12 cellular contexts compared by ENCODE assay signal in genomic region chr1:3351300-3352083, GRCh38.
DNase-seq lines count a peak whose midpoint lies in the region; ATAC-seq and TF ChIP-seq lines count a peak whose summit lies in the region.
"Had no signal": no experiment of that assay in that cellular context is flagged by ENCODE, and none has a peak within 500 bp of the region (broad histone marks: within the 10 kb centered on the region; RNA-seq: fewer than 3 reads in every experiment).

No MANE protein-coding gene starts in this region.

- H4K8ac ChIP-seq in mesendoderm (ENCODE audit: low read depth, low read length): no peak overlapping the region

- no peaks in the 10 kb centered on the region for H3K79me1 ChIP-seq in mesendoderm (ENCODE audit: low read length)

- no peak overlapping the region for H2AK5ac ChIP-seq in mesendoderm (ENCODE audit: low read length)

- no peak for ATAC-seq in body of pancreas
- ATAC-seq in HG03565 (IDR thresholded peaks at IDR 0.05; ENCODE audit: unreplicated experiment): no peak
- ATAC-seq in GM18873 (IDR thresholded peaks at IDR 0.05; ENCODE audit: low FRiP score, unreplicated experiment): no peak
- ATAC-seq: stimulated activated memory B cell treated with anti-CD40 and anti-IgM and Interleukin-4, amounts not matched to agents 10 μg/mL and 1 μg/mL and 100 μg/mL, for 72 hours had no signal

- H3K9ac ChIP-seq in mesendoderm (ENCODE audit: low read length): no peak overlapping the region
- H3K9ac ChIP-seq in stomach smooth muscle (ENCODE audit: low read length in 2 of 2): peak overlapping the region; percentile 89 to 91

- no peak overlapping the region for H3K56ac ChIP-seq in mesendoderm (ENCODE audit: low read length)

- peak overlapping the region; percentile 80 to 91 (median 88) for H3K27ac ChIP-seq in body of pancreas
- peak overlapping the region; percentile 5 for H3K27ac ChIP-seq in mesendoderm (ENCODE audit: low read depth, low read length)
- peak overlapping the region; percentile 98 for H3K27ac ChIP-seq in stomach smooth muscle (ENCODE audit: low read length)
- H3K27ac ChIP-seq: HL-60 had no signal

- no peaks in the 10 kb centered on the region for H3K36me3 ChIP-seq in body of pancreas (replicated peaks in 1 of 2; ENCODE audit: insufficient read depth in 1 of 2, low read depth in 2 of 2)
- H3K36me3 ChIP-seq in mesendoderm (ENCODE audit: control insufficient read depth, insufficient read depth, low read length): no peaks in the 10 kb centered on the region
- no peaks in the 10 kb centered on the region for H3K36me3 ChIP-seq in stomach smooth muscle (ENCODE audit: control insufficient read depth in 2 of 2, insufficient read depth in 2 of 2, low read length in 2 of 2)

- TF ChIP-seq POLR2A in body of pancreas (IDR thresholded peaks at IDR 0.05): no peak

- H2BK120ac ChIP-seq in mesendoderm (ENCODE audit: low read depth, low read length): no peak overlapping the region

- H3K27me3 ChIP-seq in body of pancreas (no peaks in the 10 kb centered on the region), mesendoderm (ENCODE audit: insufficient read depth, low read length, poor library complexity) (no peaks in the 10 kb centered on the region), stomach smooth muscle (ENCODE audit: control insufficient read depth in 1 of 2, insufficient read depth in 2 of 2, low read length in 2 of 2) (no peaks in the 10 kb centered on the region)

- no peak overlapping the region for H3K4me2 ChIP-seq in mesendoderm (ENCODE audit: low read length)

- H4K5ac ChIP-seq in mesendoderm (ENCODE audit: low read length): no peak overlapping the region

- no peak overlapping the region for H3K23ac ChIP-seq in mesendoderm (ENCODE audit: low read length)

- H3K9me3 ChIP-seq in body of pancreas (no peaks in the 10 kb centered on the region), stomach smooth muscle (ENCODE audit: control insufficient read depth in 2 of 2, low read length in 2 of 2) (no peaks in the 10 kb centered on the region)

- peaks cover 95% of the 10 kb centered on the region for H3K4me1 ChIP-seq in body of pancreas
- peaks cover 5% of the 10 kb centered on the region for H3K4me1 ChIP-seq in mesendoderm (ENCODE audit: control insufficient read depth, low read depth, low read length)
- peaks cover 55% of the 10 kb centered on the region for H3K4me1 ChIP-seq in stomach smooth muscle (ENCODE audit: control insufficient read depth, insufficient read depth, low read length)

- 80 to 87% methylated on average over 7 to 8 of the region's 8 CpGs for WGBS in body of pancreas, 2 donors
- no CpG with 5 or more reads among the region's 8 CpGs for WGBS in mesendoderm (ENCODE audit: extremely low coverage, insufficient coverage, low lambda C conversion rate)

- no peak overlapping the region for H2BK15ac ChIP-seq in mesendoderm (replicated peaks; ENCODE audit: low read depth)

- H3K79me2 ChIP-seq in mesendoderm (ENCODE audit: control insufficient read depth, insufficient read depth, low read length): no peaks in the 10 kb centered on the region

- intact Hi-C loops in body of pancreas (cut with DNase I): no loop called here

- H3K4ac ChIP-seq in mesendoderm (ENCODE audit: low read depth, low read length): no peak overlapping the region

- H2BK5ac ChIP-seq in mesendoderm (ENCODE audit: low read length): no peak overlapping the region

- no peak for TF ChIP-seq CTCF in body of pancreas (IDR thresholded peaks at IDR 0.05)

- peak; percentile 31 for DNase-seq in NCI-H2171 (lab: John Stamatoyannopoulos, UW)
- DNase-seq in body of pancreas: no peak
- DNase-seq in mesendoderm: no peak
- DNase-seq in NCI-H2029 treated with DMSO at 0.1 percent for 48 hours (lab: John Stamatoyannopoulos, UW): no peak
- no peak for DNase-seq in dedifferentiated amniotic fluid mesenchymal stem cell (ENCODE audit: extremely low spot score)
- DNase-seq: NCI-H2081; stimulated activated CD4-positive, alpha-beta T cell treated with anti-CD3 and anti-CD28 coated beads, Interleukin-4, amount 100 ng/mL, for 1 hour had no signal

- H3K4me3 ChIP-seq in body of pancreas (no peak overlapping the region), mesendoderm (ENCODE audit: low read length) (no peak overlapping the region), stomach smooth muscle (ENCODE audit: low read length in 2 of 2) (peak overlapping the region; percentile 67 to 69)

- H3K18ac ChIP-seq in mesendoderm (ENCODE audit: low read length): no peak overlapping the region

Comparison
In these comparisons a context has a peak if more than half of its experiments do, and no peak if none do; other contexts are left out.
1. H3K27ac ChIP-seq: peak in every context shown above with its lines; median percentile 98 in stomach smooth muscle; 88 in body of pancreas; 5 in mesendoderm.
2. H3K4me3 ChIP-seq: peak in stomach smooth muscle (2 of 2); none in body of pancreas (0 of 2) and mesendoderm (single experiment).